Comparison of ENCODE assay signal across 9 cellular contexts in the genomic region with DNA sequence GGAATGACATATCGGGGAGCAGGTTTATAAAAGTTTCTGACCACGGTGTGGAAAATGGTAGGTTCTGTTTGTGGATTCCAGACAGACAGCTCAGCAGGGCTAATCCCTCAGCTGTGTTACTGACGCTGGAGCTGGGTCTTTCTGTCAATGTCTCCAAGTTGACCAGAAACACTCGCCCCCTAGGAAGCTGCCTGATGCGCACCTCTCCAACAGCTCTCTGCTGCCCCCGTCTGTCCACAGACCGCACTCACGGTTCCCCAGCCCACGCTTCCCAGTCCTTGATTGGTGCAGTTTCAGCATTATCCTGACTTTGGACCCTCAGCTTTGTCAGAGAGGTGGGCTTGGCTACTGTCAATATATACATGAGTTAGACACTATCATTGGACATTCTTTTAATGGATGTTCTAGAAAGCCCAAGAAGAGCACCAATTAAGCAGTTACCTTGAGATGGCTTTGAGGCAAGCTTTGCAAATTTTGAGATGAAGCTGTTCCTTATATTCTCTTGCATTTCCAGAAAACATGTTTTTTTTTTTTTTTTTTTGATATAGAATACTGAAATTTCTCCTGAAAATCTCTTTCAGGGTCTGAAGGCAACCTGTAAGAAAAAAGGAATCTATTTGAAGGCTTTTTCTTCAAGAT.
DNase-seq lines count a peak whose midpoint lies in the region; ATAC-seq and TF ChIP-seq lines count a peak whose summit lies in the region.
"Had no signal": no experiment of that assay in that cellular context is flagged by ENCODE, and none has a peak within 500 bp of the region (broad histone marks: within the 10 kb centered on the region; RNA-seq: fewer than 3 reads in every experiment).

No MANE protein-coding gene starts in this region.

- H3K4me3 ChIP-seq in CD8-positive, alpha-beta memory T cell (ENCODE audit: low read length): no peak overlapping the region
- H3K4me3 ChIP-seq in OCI-LY7 (ENCODE audit: low read depth, low read length, poor library complexity, severe bottlenecking) (no peak overlapping the region), fibroblast of lung (replicated peaks in 1 of 4; ENCODE audit: control extremely low read depth in 1 of 4, insufficient read depth in 1 of 4, low read depth in 3 of 4, low read length in 4 of 4) (no peak overlapping the region), neural progenitor cell (no peak overlapping the region)

- H3K4me3 Mint-ChIP-seq in CD8-positive, alpha-beta memory T cell: no peak overlapping the region
- no peak overlapping the region for H3K4me3 Mint-ChIP-seq in neural progenitor cell
- H3K4me3 Mint-ChIP-seq: dendritic cell treated with granulocyte-macrophage colony-stimulating factor and Interleukin-4, amounts not matched to agents 40 ng/mL and 50 ng/mL, for 4 days had no signal

- no peak overlapping the region for H3K27ac Mint-ChIP-seq in CD8-positive, alpha-beta memory T cell
- no peak overlapping the region for H3K27ac Mint-ChIP-seq in neural progenitor cell
- H3K27ac Mint-ChIP-seq: dendritic cell treated with granulocyte-macrophage colony-stimulating factor and Interleukin-4, amounts not matched to agents 40 ng/mL and 50 ng/mL, for 4 days had no signal

- H2AFZ ChIP-seq in OCI-LY7 (ENCODE audit: low read length) (no peak overlapping the region), fibroblast of lung (ENCODE audit: low read length) (no peak overlapping the region), neural progenitor cell (replicated peaks) (no peak overlapping the region)

- DNase-seq in CD8-positive, alpha-beta memory T cell: peak; percentile 38 to 72 (median 55)
- peak; percentile 73 for DNase-seq in OCI-LY7 (ENCODE audit: low spot score)
- peak; percentile 76 for DNase-seq in activated T-cell treated with anti-CD3 and anti-CD28 coated beads, Interleukin-2, amount 50 U/mL, for 1 hour
- peak; percentile 37 to 52 for DNase-seq in fibroblast of lung (ENCODE audit: low read depth in 2 of 2)
- peak; percentile 88 for DNase-seq in neural progenitor cell (ENCODE audit: low spot score)
- DNase-seq in substantia nigra (lab: John Stamatoyannopoulos, UW): peak in 48 of 49 donors; percentile 2 to 81 (median 54)

- no peaks in the 10 kb centered on the region for H3K9me3 Mint-ChIP-seq in CD8-positive, alpha-beta memory T cell
- H3K9me3 Mint-ChIP-seq in neural progenitor cell: no peaks in the 10 kb centered on the region
- H3K9me3 Mint-ChIP-seq: dendritic cell treated with granulocyte-macrophage colony-stimulating factor and Interleukin-4, amounts not matched to agents 40 ng/mL and 50 ng/mL, for 4 days had no signal

- H3K36me3 ChIP-seq in CD8-positive, alpha-beta memory T cell (ENCODE audit: insufficient read depth, low read length): no peaks in the 10 kb centered on the region
- no peaks in the 10 kb centered on the region for H3K36me3 ChIP-seq in OCI-LY7 (ENCODE audit: insufficient read depth, low read length)
- no peaks in the 10 kb centered on the region for H3K36me3 ChIP-seq in fibroblast of lung (ENCODE audit: control insufficient read depth, insufficient read depth, low read length)
- no peaks in the 10 kb centered on the region for H3K36me3 ChIP-seq in neural progenitor cell

- H3K4me2 ChIP-seq in OCI-LY7 (ENCODE audit: low read length): no peak overlapping the region
- H3K4me2 ChIP-seq in fibroblast of lung (ENCODE audit: extremely low read depth, insufficient read depth, low read length): no peak overlapping the region
- no peak overlapping the region for H3K4me2 ChIP-seq in neural progenitor cell

- intact Hi-C loops in OCI-LY7 (cut with micrococcal nuclease; ENCODE audit: unreplicated experiment): loop anchor here (1.0 to 2.0 kb wide), 3 partner anchors 196 to 583 kb away; no protein-coding TSS in a partner anchor

- H3K4me1 ChIP-seq in CD8-positive, alpha-beta memory T cell (ENCODE audit: insufficient read depth, low read length): no peaks in the 10 kb centered on the region
- no peaks in the 10 kb centered on the region for H3K4me1 ChIP-seq in OCI-LY7 (ENCODE audit: insufficient read depth, low read length, poor library complexity, severe bottlenecking)
- no peaks in the 10 kb centered on the region for H3K4me1 ChIP-seq in fibroblast of lung (ENCODE audit: control insufficient read depth, extremely low read depth, insufficient read depth, low read length)
- H3K4me1 ChIP-seq in neural progenitor cell: peaks cover 3% of the 10 kb centered on the region

- H3K9me3 ChIP-seq in CD8-positive, alpha-beta memory T cell (ENCODE audit: low read length): no peaks in the 10 kb centered on the region
- H3K9me3 ChIP-seq in OCI-LY7 (ENCODE audit: low read length) (no peaks in the 10 kb centered on the region), fibroblast of lung (ENCODE audit: control insufficient read depth, insufficient read depth, low read depth, low read length) (no peaks in the 10 kb centered on the region), neural progenitor cell (ENCODE audit: low read depth) (no peaks in the 10 kb centered on the region)

- H4K20me1 ChIP-seq in OCI-LY7 (ENCODE audit: insufficient read depth, low read length) (no peaks in the 10 kb centered on the region), fibroblast of lung (ENCODE audit: control insufficient read depth, extremely low read depth, insufficient read depth, low read length) (no peaks in the 10 kb centered on the region), neural progenitor cell (ENCODE audit: low read depth) (no peaks in the 10 kb centered on the region)

- H3K27me3 ChIP-seq in CD8-positive, alpha-beta memory T cell (ENCODE audit: insufficient read depth, low read length, poor library complexity, severe bottlenecking): no peaks in the 10 kb centered on the region
- H3K27me3 ChIP-seq in fibroblast of lung (ENCODE audit: control insufficient read depth, insufficient read depth, low read length): no peaks in the 10 kb centered on the region
- no peaks in the 10 kb centered on the region for H3K27me3 ChIP-seq in neural progenitor cell

- H3K36me3 Mint-ChIP-seq in CD8-positive, alpha-beta memory T cell: no peaks in the 10 kb centered on the region
- no peaks in the 10 kb centered on the region for H3K36me3 Mint-ChIP-seq in neural progenitor cell

- TF ChIP-seq CTCF in OCI-LY7 (conservative IDR thresholded peaks at IDR 0.05; ENCODE audit: low read length) (peak; percentile 98), fibroblast of lung (conservative IDR thresholded peaks at IDR 0.05 in 1 of 2, IDR thresholded peaks at IDR 0.05 in 1 of 2; ENCODE audit: low read depth in 1 of 2, low read length in 2 of 2) (peak; percentile 98 to 99), neural progenitor cell (IDR thresholded peaks at IDR 0.05) (peak; percentile 97)

- no peaks in the 10 kb centered on the region for H3K4me1 Mint-ChIP-seq in CD8-positive, alpha-beta memory T cell
- H3K4me1 Mint-ChIP-seq in neural progenitor cell: peaks cover 3% of the 10 kb centered on the region

- CTCF ChIA-PET in CD8-positive, alpha-beta memory T cell (lab: Charles Lee): interaction anchor here (0.6 to 2.4 kb wide), 31 partner anchors 9 to 1240 kb away, joined by 3 to 38 read pairs (median 4); no protein-coding TSS in a partner anchor
- CTCF ChIA-PET in OCI-LY7 (lab: Charles Lee; ENCODE audit: unreplicated experiment): interaction anchor here (0.5 to 1.4 kb wide), 4 partner anchors 10 to 411 kb away, joined by 3 to 8 read pairs (median 3); no protein-coding TSS in a partner anchor

- no peaks in the 10 kb centered on the region for H3K9me2 ChIP-seq in OCI-LY7 (ENCODE audit: insufficient read depth, low read length)

- H3K9ac ChIP-seq in fibroblast of lung (ENCODE audit: insufficient read depth, low read length) (no peak overlapping the region), neural progenitor cell (no peak overlapping the region)

- POLR2A ChIA-PET in CD8-positive, alpha-beta memory T cell (lab: Charles Lee): no interaction called here
- POLR2A ChIA-PET in OCI-LY7 (lab: Charles Lee): interaction anchor here (0.6 to 1.5 kb wide), 7 partner anchors 13 to 415 kb away, joined by 3 to 9 read pairs (median 3); no protein-coding TSS in a partner anchor

- H3K79me2 ChIP-seq in OCI-LY7 (ENCODE audit: insufficient read depth, low read depth, low read length) (no peaks in the 10 kb centered on the region), fibroblast of lung (ENCODE audit: control insufficient read depth, insufficient read depth, low read length) (no peaks in the 10 kb centered on the region), neural progenitor cell (ENCODE audit: low read depth) (no peaks in the 10 kb centered on the region)

- H3K27ac ChIP-seq in CD8-positive, alpha-beta memory T cell (ENCODE audit: low read depth, low read length): no peak overlapping the region
- H3K27ac ChIP-seq in OCI-LY7 (ENCODE audit: low read depth, low read length, poor library complexity, severe bottlenecking): no peak overlapping the region
- no peak overlapping the region for H3K27ac ChIP-seq in fibroblast of lung (ENCODE audit: insufficient read depth, low read length)
- no peak overlapping the region for H3K27ac ChIP-seq in neural progenitor cell
- no peak overlapping the region for H3K27ac ChIP-seq in substantia nigra (ENCODE audit: low read depth, low read length, poor library complexity, severe bottlenecking)

- peaks cover 1 to 7% of the 10 kb centered on the region in 2 donors for H3K27me3 Mint-ChIP-seq in CD8-positive, alpha-beta memory T cell
- H3K27me3 Mint-ChIP-seq in neural progenitor cell (ENCODE audit: insufficient read depth, low read depth): peaks cover 4% of the 10 kb centered on the region
- H3K27me3 Mint-ChIP-seq: dendritic cell treated with granulocyte-macrophage colony-stimulating factor and Interleukin-4, amounts not matched to agents 40 ng/mL and 50 ng/mL, for 4 days had no signal

- ATAC-seq in GM19438 (IDR thresholded peaks at IDR 0.05; ENCODE audit: low read depth, unreplicated experiment) (peak; percentile 86), HG03520 (IDR thresholded peaks at IDR 0.05; ENCODE audit: unreplicated experiment) (peak; percentile 89)

- peaks cover 4% of the 10 kb centered on the region for H3F3A ChIP-seq in neural progenitor cell (ENCODE audit: low read depth)

- BruUV-seq in OCI-LY7 (replicated peaks; lab: Mats Ljungman, UMichigan): no TSS peak
